ENCODE assay signal across 19 cellular contexts in the genomic region with DNA sequence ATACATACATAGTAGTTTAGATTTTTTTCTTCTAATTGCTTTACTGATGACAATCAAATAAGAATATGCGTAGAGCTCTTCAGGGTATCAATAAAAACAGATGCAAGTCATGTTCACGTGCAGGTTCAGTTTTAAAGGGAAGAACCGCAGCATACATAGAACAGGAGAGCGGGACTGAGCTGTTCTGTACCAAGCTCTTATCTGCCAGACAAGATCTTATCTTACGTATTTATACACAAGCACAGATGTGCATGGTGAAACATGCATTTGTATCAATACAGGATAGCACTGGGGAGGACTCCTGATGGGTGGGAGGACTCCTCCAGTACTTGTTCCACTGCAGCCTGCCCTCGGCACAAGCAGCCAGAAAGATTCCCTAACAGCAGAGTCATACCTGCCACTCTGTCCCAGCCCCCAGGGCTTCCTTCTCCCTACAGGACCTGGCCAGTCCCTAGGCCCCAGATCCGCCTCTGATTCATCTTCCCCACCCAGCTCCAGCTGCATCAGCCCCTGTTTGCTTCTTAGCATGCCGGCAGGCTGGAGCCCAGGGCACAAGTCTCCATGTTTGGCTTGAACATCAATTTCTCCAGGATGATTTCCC. TPM values are rescaled to one million over a fixed set of nuclear protein-coding genes. Genes with fewer than 3 reads are reported as not detected.
A peak's percentile ranks its signal among the peaks of the same experiment; 100 is the strongest.
DNase-seq lines count a peak whose midpoint lies in the region; ATAC-seq, FAIRE-seq and TF ChIP-seq lines count a peak whose summit lies in the region.
"Had no signal": no experiment of that assay in that cellular context is flagged by ENCODE, and none has a peak within 500 bp of the region (broad histone marks: within the 10 kb centered on the region; RNA-seq: fewer than 3 reads in every experiment).

No MANE protein-coding gene starts in this region.

- ATAC-seq in RWPE2 (ENCODE audit: low read depth), result peak; percentile 98
- no peak for ATAC-seq in GM19351 (IDR thresholded peaks at IDR 0.05; ENCODE audit: unreplicated experiment)
- ATAC-seq: esophagus mucosa, heart left ventricle, mucosa of descending colon, pancreas had no signal

- peak; percentile 34 for DNase-seq in MCF 10A (ENCODE audit: unreplicated experiment)
- DNase-seq in breast epithelium (ENCODE audit: low spot score in 2 of 2), result no peak
- peak; percentile 72 for DNase-seq in RWPE2 (ENCODE audit: low spot score)
- peak; percentile 85 for DNase-seq in bronchial epithelial cell (ENCODE audit: low read depth)
- DNase-seq in GF-D8 (lab: John Stamatoyannopoulos, UW), result no peak
- DNase-seq in ureter (ENCODE audit: low spot score), result no peak
- DNase-seq: colonic mucosa, heart left ventricle, Kasumi-1, mucosa of descending colon, NCI-H1694 treated with DMSO at 0.1 percent for 48 hours, NCI-H510A, OCI-M1, pancreas, substantia nigra had no signal

- no peaks in the 10 kb centered on the region for H3K9me3 ChIP-seq in breast epithelium
- peaks cover 2% of the 10 kb centered on the region for H3K9me3 ChIP-seq in RWPE2 (ENCODE audit: severe bottlenecking)
- H3K9me3 ChIP-seq: colonic mucosa, heart left ventricle, mucosa of descending colon, pancreas had no signal

- no peaks in the 10 kb centered on the region for H3K36me3 ChIP-seq in breast epithelium
- no peaks in the 10 kb centered on the region for H3K36me3 ChIP-seq in RWPE2 (ENCODE audit: low read depth)
- no peaks in the 10 kb centered on the region for H3K36me3 ChIP-seq in bronchial epithelial cell (ENCODE audit: control insufficient read depth, insufficient read depth, low read length)
- H3K36me3 ChIP-seq: colonic mucosa, heart left ventricle, pancreas had no signal

- H3K27ac Mint-ChIP-seq in MCF 10A (ENCODE audit: low read depth, unreplicated experiment), result no peak overlapping the region
- H3K27ac Mint-ChIP-seq in stimulated activated naive CD8-positive, alpha-beta T cell treated with anti-CD3 and anti-CD28 coated beads, Interleukin-15, Interleukin-2, amounts not matched to agents 100 ng/mL and 50 ng/mL, for 24 hours, result peak overlapping the region; percentile 97

- no peak for TF ChIP-seq POLR2A in breast epithelium (IDR thresholded peaks at IDR 0.05)

- H3K4me3 ChIP-seq in breast epithelium, result no peak overlapping the region
- no peak overlapping the region for H3K4me3 ChIP-seq in RWPE2 (ENCODE audit: severe bottlenecking)
- no peak overlapping the region for H3K4me3 ChIP-seq in bronchial epithelial cell (ENCODE audit: low read depth, low read length)
- H3K4me3 ChIP-seq: colonic mucosa, heart left ventricle, mucosa of descending colon, pancreas, skin epidermis had no signal

- BruUV-seq in MCF 10A (replicated peaks; lab: Mats Ljungman, UMichigan), result no TSS peak

- no peak overlapping the region for H3K4me3 Mint-ChIP-seq in MCF 10A (ENCODE audit: unreplicated experiment)
- peak overlapping the region; percentile 65 for H3K4me3 Mint-ChIP-seq in stimulated activated naive CD8-positive, alpha-beta T cell treated with anti-CD3 and anti-CD28 coated beads, Interleukin-15, Interleukin-2, amounts not matched to agents 100 ng/mL and 50 ng/mL, for 24 hours

- intact Hi-C loops in MCF 10A (cut with micrococcal nuclease) (no loop called here), breast epithelium (cut with DNase I; ENCODE audit: low total_unique reads) (no loop called here)

- no peaks in the 10 kb centered on the region for H3K36me3 Mint-ChIP-seq in MCF 10A (ENCODE audit: insufficient read depth, unreplicated experiment)
- H3K36me3 Mint-ChIP-seq in stimulated activated naive CD8-positive, alpha-beta T cell treated with anti-CD3 and anti-CD28 coated beads, Interleukin-15, Interleukin-2, amounts not matched to agents 100 ng/mL and 50 ng/mL, for 24 hours (ENCODE audit: low read depth), result peaks cover 44% of the 10 kb centered on the region

- H3K4me1 Mint-ChIP-seq in MCF 10A (ENCODE audit: insufficient read depth, unreplicated experiment), result no peaks in the 10 kb centered on the region
- peaks cover 98% of the 10 kb centered on the region for H3K4me1 Mint-ChIP-seq in stimulated activated naive CD8-positive, alpha-beta T cell treated with anti-CD3 and anti-CD28 coated beads, Interleukin-15, Interleukin-2, amounts not matched to agents 100 ng/mL and 50 ng/mL, for 24 hours (ENCODE audit: low read depth)

- H3K27me3 Mint-ChIP-seq in MCF 10A (ENCODE audit: insufficient read depth, unreplicated experiment), result no peaks in the 10 kb centered on the region
- H3K27me3 Mint-ChIP-seq in stimulated activated naive CD8-positive, alpha-beta T cell treated with anti-CD3 and anti-CD28 coated beads, Interleukin-15, Interleukin-2, amounts not matched to agents 100 ng/mL and 50 ng/mL, for 24 hours, result no peaks in the 10 kb centered on the region

- H3K27me3 ChIP-seq in breast epithelium, result no peaks in the 10 kb centered on the region
- no peaks in the 10 kb centered on the region for H3K27me3 ChIP-seq in RWPE2 (ENCODE audit: insufficient read depth, poor library complexity, severe bottlenecking)
- H3K27me3 ChIP-seq in bronchial epithelial cell (ENCODE audit: control insufficient read depth, insufficient read depth, low read length), result no peaks in the 10 kb centered on the region
- H3K27me3 ChIP-seq: colonic mucosa, pancreas had no signal

- CTCF ChIA-PET in MCF 10A (lab: Yijun Ruan, JAX), result interaction anchor here (0.6 to 1.4 kb wide), 3 partner anchors 11 to 89 kb away, joined by 3 to 5 read pairs (median 4); no protein-coding TSS in a partner anchor

- H3K4me1 ChIP-seq in breast epithelium (no peaks in the 10 kb centered on the region), RWPE2 (ENCODE audit: insufficient read depth, poor library complexity, severe bottlenecking) (no peaks in the 10 kb centered on the region)
- H3K4me1 ChIP-seq: colonic mucosa, heart left ventricle, pancreas had no signal

- FAIRE-seq in bronchial epithelial cell (lab: Jason Lieb, UNC), result no peak
- FAIRE-seq: pancreas had no signal

- no peak overlapping the region for H3K27ac ChIP-seq in breast epithelium
- no peak overlapping the region for H3K27ac ChIP-seq in RWPE2 (ENCODE audit: poor library complexity, severe bottlenecking)
- H3K27ac ChIP-seq: colonic mucosa, pancreas had no signal

- TF ChIP-seq CTCF in MCF 10A (IDR thresholded peaks at IDR 0.05; ENCODE audit: unreplicated experiment), result no peak
- no peak for TF ChIP-seq CTCF in breast epithelium (IDR thresholded peaks at IDR 0.05)
- TF ChIP-seq CTCF in RWPE2 (IDR thresholded peaks at IDR 0.05; ENCODE audit: poor library complexity, severe bottlenecking), result no peak
- no peak for TF ChIP-seq CTCF in bronchial epithelial cell (IDR thresholded peaks at IDR 0.05; ENCODE audit: insufficient read depth, low read length, severe bottlenecking)

- no peaks in the 10 kb centered on the region for H3K9me3 Mint-ChIP-seq in MCF 10A (ENCODE audit: unreplicated experiment)
- H3K9me3 Mint-ChIP-seq in stimulated activated naive CD8-positive, alpha-beta T cell treated with anti-CD3 and anti-CD28 coated beads, Interleukin-15, Interleukin-2, amounts not matched to agents 100 ng/mL and 50 ng/mL, for 24 hours, result no peaks in the 10 kb centered on the region

- POLR2A ChIA-PET in MCF 10A (lab: Yijun Ruan, JAX), result interaction anchor here (2.0 kb wide), 1 partner anchor 10 kb away, joined by 4 read pairs; no protein-coding TSS in a partner anchor

RNA-seq across cellular contexts. Expression of gene PRKCQ, which starts 13.2 kb away (rescaled TPM):
- total RNA-seq in MCF 10A (2022), result 0.44 and 0.52 TPM in 2 replicates
- total RNA-seq in breast epithelium, result 1 to 10 TPM in 1 of 3 donors, under 1 TPM in 2; 0.64 to 1.8 (median 0.98) TPM
- 1.7 and 2.1 TPM in 2 replicates for total RNA-seq in bronchial epithelial cell
- 4.3 TPM for total RNA-seq in ureter

Comparison
In these comparisons a context has a peak if more than half of its experiments do, and no peak if none do; other contexts are left out.
1. DNase-seq: peak in MCF 10A (single experiment), RWPE2 (single experiment) and bronchial epithelial cell (single experiment); none in breast epithelium (0 of 2), GF-D8 (single experiment) and ureter (single experiment).